In genomic region chr1:21270086-21270689, GRCh38 we compare ENCODE assay signal across 8 cellular contexts. TPM values are rescaled to one million over a fixed set of nuclear protein-coding genes. Genes with fewer than 3 reads are reported as not detected.
DNase-seq lines count a peak whose midpoint lies in the region; ATAC-seq and TF ChIP-seq lines count a peak whose summit lies in the region.

No MANE protein-coding gene starts in this region.

- WGBS in body of pancreas, 2 donors: 53 to 75% methylated on average over 8 to 9 of the region's 9 CpGs

- no peak overlapping the region for H3K4me3 ChIP-seq in body of pancreas

- peak overlapping the region; percentile 34 to 47 (median 43) for H3K27ac Mint-ChIP-seq in IgD-negative memory B cell

- H3K4me1 ChIP-seq in body of pancreas: peaks cover 70% of the 10 kb centered on the region

- H3K27ac ChIP-seq in body of pancreas: peak overlapping the region; percentile 10 to 80 (median 70)

- peaks cover 7 to 13% (median 8%) of the 10 kb centered on the region in 3 donors for H3K4me1 Mint-ChIP-seq in IgD-negative memory B cell

- peaks cover 10% of the 10 kb centered on the region for H3K36me3 Mint-ChIP-seq in IgD-negative memory B cell

- TF ChIP-seq POLR2A in body of pancreas (IDR thresholded peaks at IDR 0.05): no peak

- peak; percentile 72 for DNase-seq in EH (ENCODE audit: low read depth)
- DNase-seq in UCSD-AML1 (lab: John Stamatoyannopoulos, UW; ENCODE audit: unreplicated experiment): peak; percentile 79
- DNase-seq in body of pancreas: peak; percentile 75 to 87 (median 84)
- DNase-seq in kidney tubule cell (ENCODE audit: low spot score): peak; percentile 65
- DNase-seq in stimulated activated CD4-positive, alpha-beta T cell treated with anti-CD3 and anti-CD28 coated beads, TNF-alpha, amount 100 ng/mL, for 4 hours (ENCODE audit: low read depth in 3 of 3): peak; percentile 68 to 75 (median 75)
- no peak for DNase-seq in SIG-M5 (lab: John Stamatoyannopoulos, UW)

- no peaks in the 10 kb centered on the region for H3K9me3 ChIP-seq in body of pancreas

- H3K4me3 Mint-ChIP-seq in IgD-negative memory B cell: peak overlapping the region in 1 of 4 donors; percentile 71

- TF ChIP-seq CTCF in body of pancreas (IDR thresholded peaks at IDR 0.05): peak; percentile 61 to 92 (median 81)

- intact Hi-C loops in body of pancreas (cut with DNase I): no loop called here

- ATAC-seq in body of pancreas (peak; percentile 54), HG02642 (IDR thresholded peaks at IDR 0.05; ENCODE audit: poor library complexity, unreplicated experiment) (no peak)

- no peaks in the 10 kb centered on the region for H3K27me3 Mint-ChIP-seq in IgD-negative memory B cell

- no peaks in the 10 kb centered on the region for H3K9me3 Mint-ChIP-seq in IgD-negative memory B cell

- no peaks in the 10 kb centered on the region for H3K36me3 ChIP-seq in body of pancreas (replicated peaks in 1 of 2; ENCODE audit: insufficient read depth in 1 of 2, low read depth in 2 of 2)

- no peaks in the 10 kb centered on the region for H3K27me3 ChIP-seq in body of pancreas

RNA-seq across cellular contexts. Expression of gene ECE1, which starts 20.1 kb away (rescaled TPM):
- polyA plus RNA-seq in IgD-negative memory B cell: 58.6 TPM
- 10 to 100 TPM; 79.1 to 83.3 TPM for total RNA-seq in body of pancreas
